18 cellular contexts compared by ENCODE assay signal in the genomic region with DNA sequence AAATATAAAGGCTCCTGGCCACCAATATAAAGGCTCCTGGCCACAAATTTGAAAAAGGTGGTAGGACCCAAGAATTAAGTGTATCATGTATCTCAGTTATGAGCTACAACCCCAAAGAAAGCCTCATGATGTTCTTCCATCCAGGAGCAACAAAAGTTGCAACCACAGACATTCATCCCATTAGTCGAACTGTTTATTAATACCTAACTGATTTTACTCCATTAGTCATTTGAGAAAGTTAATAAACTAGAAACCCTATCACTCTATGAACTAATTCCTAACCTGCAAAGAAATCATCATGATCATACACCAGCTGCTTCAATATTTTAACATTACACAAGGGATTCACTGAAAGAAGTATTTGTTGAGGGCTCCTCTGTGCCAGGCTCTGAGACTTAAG.
"Had no signal": no experiment of that assay in that cellular context is flagged by ENCODE, and none has a peak within 500 bp of the region (broad histone marks: within the 10 kb centered on the region; RNA-seq: fewer than 3 reads in every experiment).

No MANE protein-coding gene starts in this region.

- DNase-seq: colonic mucosa; cortex of kidney; dermis blood vessel endothelial cell; dorsolateral prefrontal cortex; effector CD8-positive, alpha-beta T cell; effector memory CD4-positive, alpha-beta T cell; effector memory CD8-positive, alpha-beta T cell; endodermal cell; erythroblast; esophagus squamous epithelium; foreskin fibroblast; foreskin keratinocyte; foreskin melanocyte; gastrocnemius medialis; glutamatergic neuron; head of caudate nucleus; heart left ventricle; heart right ventricle had no signal
